Comparison of ENCODE assay signal across 19 cellular contexts in the genomic region with DNA sequence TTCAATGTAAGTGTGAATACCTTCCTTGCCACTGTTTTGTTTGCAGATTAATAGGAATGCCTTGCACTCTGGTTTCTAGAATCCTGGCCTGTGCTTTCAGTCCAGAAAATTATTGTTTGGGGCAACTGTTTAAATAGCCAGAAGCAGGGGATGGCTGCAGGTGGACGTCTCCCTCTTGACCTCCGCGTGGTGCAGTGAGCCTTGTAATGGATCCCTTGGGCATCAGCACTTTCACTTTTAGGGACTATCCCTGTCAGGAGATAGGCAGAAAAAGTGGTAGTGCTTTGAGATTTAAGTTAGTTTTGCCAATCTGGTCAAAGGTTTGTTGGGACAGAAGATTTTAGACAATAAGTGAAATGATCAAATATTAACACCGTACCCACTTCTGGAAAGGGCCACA.
"Had no signal": no experiment of that assay in that cellular context is flagged by ENCODE, and none has a peak within 500 bp of the region (broad histone marks: within the 10 kb centered on the region; RNA-seq: fewer than 3 reads in every experiment).

No MANE protein-coding gene starts in this region.

- ATAC-seq: activated CD8-positive, alpha-beta memory T cell treated with anti-CD3 and anti-CD28 coated beads, Interleukin-2, amount 10 ng/mL, durations not matched to agents 7 days and 5 days; heart right ventricle had no signal

- H3K9me3 ChIP-seq: gastrocnemius medialis, pancreas, transverse colon, vagina had no signal

- H3K27me3 Mint-ChIP-seq: activated CD8-positive, alpha-beta memory T cell treated with anti-CD3 and anti-CD28 coated beads, Interleukin-2, amount 10 ng/mL, durations not matched to agents 7 days and 5 days; activated naive CD8-positive, alpha-beta T cell treated with anti-CD3 and anti-CD28 coated beads, Interleukin-2, amount 10 ng/mL, durations not matched to agents 7 days and 5 days; activated T-cell treated with anti-CD3 and anti-CD28 coated beads, Interleukin-2, amount 50 U/mL, for 24 hours had no signal

- H3K4me3 ChIP-seq: gastrocnemius medialis, heart right ventricle, lung, neural progenitor cell, pancreas, transverse colon, vagina had no signal

- H3K4me1 Mint-ChIP-seq: neural progenitor cell had no signal

- H3K27ac ChIP-seq: brain microvascular endothelial cell, neural progenitor cell, pancreas, transverse colon, vagina had no signal

- H3K27ac Mint-ChIP-seq: activated CD8-positive, alpha-beta memory T cell treated with anti-CD3 and anti-CD28 coated beads, Interleukin-2, amount 10 ng/mL, durations not matched to agents 7 days and 5 days; activated naive CD8-positive, alpha-beta T cell treated with anti-CD3 and anti-CD28 coated beads, Interleukin-2, amount 10 ng/mL, durations not matched to agents 7 days and 5 days; activated T-cell treated with anti-CD3 and anti-CD28 coated beads, Interleukin-2, amount 50 U/mL, for 24 hours; neural progenitor cell had no signal

- DNase-seq: activated CD8-positive, alpha-beta memory T cell treated with anti-CD3 and anti-CD28 coated beads, Interleukin-2, amount 10 ng/mL, durations not matched to agents 7 days and 5 days; activated gamma-delta T cell; activated naive CD8-positive, alpha-beta T cell treated with anti-CD3 and anti-CD28 coated beads, Interleukin-2, amount 10 ng/mL, durations not matched to agents 7 days and 5 days; activated T-cell treated with anti-CD3 and anti-CD28 coated beads, Interleukin-2, amount 50 U/mL, for 24 hours; brain microvascular endothelial cell; dermis blood vessel endothelial cell; erythroblast; heart right ventricle; midbrain; pancreas; stimulated activated CD4-positive, alpha-beta T cell treated with anti-CD3 and anti-CD28 coated beads, Interleukin-4, amount 100 ng/mL, for 1 hour; stimulated activated naive CD4-positive, alpha-beta T cell treated with Interleukin-2 at 50 U/mL for 16 hours; substantia nigra; T-helper 9 cell; transverse colon had no signal

- H3K4me3 Mint-ChIP-seq: activated CD8-positive, alpha-beta memory T cell treated with anti-CD3 and anti-CD28 coated beads, Interleukin-2, amount 10 ng/mL, durations not matched to agents 7 days and 5 days; activated naive CD8-positive, alpha-beta T cell treated with anti-CD3 and anti-CD28 coated beads, Interleukin-2, amount 10 ng/mL, durations not matched to agents 7 days and 5 days; activated T-cell treated with anti-CD3 and anti-CD28 coated beads, Interleukin-2, amount 50 U/mL, for 24 hours; neural progenitor cell had no signal

- H3K9ac ChIP-seq: neural progenitor cell had no signal

- H3K27me3 ChIP-seq: brain microvascular endothelial cell, gastrocnemius medialis, heart right ventricle, neural progenitor cell, pancreas, transverse colon, vagina had no signal

- H3K4me1 ChIP-seq: neural progenitor cell, pancreas, transverse colon, vagina had no signal

- H3K36me3 ChIP-seq: brain microvascular endothelial cell, gastrocnemius medialis, neural progenitor cell, pancreas, transverse colon had no signal

- H3K4me2 ChIP-seq: neural progenitor cell had no signal

- H3K9me3 Mint-ChIP-seq: activated T-cell treated with anti-CD3 and anti-CD28 coated beads, Interleukin-2, amount 50 U/mL, for 24 hours; neural progenitor cell had no signal
